30 cellular contexts compared by ENCODE assay signal in the genomic region with DNA sequence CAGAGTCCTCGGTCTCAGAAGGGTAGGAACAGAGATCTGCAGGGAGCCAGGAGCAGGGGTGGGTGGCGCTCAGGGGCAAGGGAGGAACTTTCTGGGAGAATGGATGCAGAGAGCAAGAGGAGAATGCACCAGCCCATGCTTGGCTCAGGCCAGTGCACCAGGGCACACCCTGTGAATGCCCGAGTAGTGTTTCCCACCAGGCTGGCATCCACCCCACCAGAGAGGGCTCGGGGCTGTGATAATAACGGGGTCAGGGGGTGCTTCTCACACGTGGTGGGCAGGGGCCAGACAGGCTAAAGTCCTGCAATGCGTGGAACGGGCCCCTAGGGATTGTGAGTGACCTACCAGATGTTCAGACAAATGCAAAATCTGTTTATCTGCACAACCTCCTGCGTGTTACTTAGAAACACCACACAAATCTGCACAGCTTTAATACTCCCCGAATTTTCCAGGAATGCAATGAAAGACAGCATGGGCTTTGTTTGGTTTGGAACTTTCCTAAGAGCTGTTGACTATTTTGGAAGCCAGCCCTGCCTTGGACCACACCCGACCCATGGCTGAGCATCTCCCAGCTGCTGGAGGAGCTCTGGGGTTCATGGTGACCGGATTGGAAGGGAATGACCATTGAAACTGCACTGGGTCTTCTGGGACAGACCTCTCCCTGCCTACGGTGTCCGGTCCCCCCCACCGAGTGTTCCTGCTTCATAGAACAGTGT.
DNase-seq lines count a peak whose midpoint lies in the region; ATAC-seq and TF ChIP-seq lines count a peak whose summit lies in the region.
"Had no signal": no experiment of that assay in that cellular context is flagged by ENCODE, and none has a peak within 500 bp of the region (broad histone marks: within the 10 kb centered on the region; RNA-seq: fewer than 3 reads in every experiment).

No MANE protein-coding gene starts in this region.

- H3K27ac ChIP-seq in tibial nerve: no peak overlapping the region
- H3K27ac ChIP-seq: dorsolateral prefrontal cortex, RWPE1, stomach, transverse colon had no signal

- H3K4me3 ChIP-seq in foreskin fibroblast (ENCODE audit: low read depth in 1 of 2, low read length in 2 of 2): no peak overlapping the region
- H3K4me3 ChIP-seq in tibial nerve: no peak overlapping the region
- H3K4me3 ChIP-seq: dorsolateral prefrontal cortex, HAP-1, stomach, transverse colon had no signal

- in situ Hi-C loops in ACHN (cut with HindIII; ENCODE audit: low pct_ligation_motif_present, low pct_unique_long_range_greater_than_20kb, low sequenced_read_pairs): no loop called here

- no peaks in the 10 kb centered on the region for H3K36me3 ChIP-seq in tibial nerve
- H3K36me3 ChIP-seq: HAP-1, stomach, transverse colon had no signal

- TF ChIP-seq POLR2A in tibial nerve (IDR thresholded peaks at IDR 0.05): no peak

- ATAC-seq in Right ventricle myocardium superior (ENCODE audit: poor library complexity): peak; percentile 64
- ATAC-seq: left colon, SK-N-SH treated with all-trans-retinoic acid at 6 μM for 48 hours, T-helper 17 cell had no signal

- TF ChIP-seq CTCF in foreskin fibroblast (IDR thresholded peaks at IDR 0.05; ENCODE audit: low read depth, low read length) (no peak), tibial nerve (IDR thresholded peaks at IDR 0.05) (no peak)

- DNase-seq in Right ventricle myocardium superior (peak; percentile 56), cardiac septum (ENCODE audit: low spot score) (no peak), foreskin fibroblast (peak; percentile 16 to 39), myocyte (ENCODE audit: low read depth) (peak; percentile 50), tibial nerve (ENCODE audit: low spot score in 2 of 2) (peak; percentile 36 to 49), ACHN (no peak), activated gamma-delta T cell (lab: John Stamatoyannopoulos, UW) (no peak), activated T-cell treated with anti-CD3 and anti-CD28 coated beads for 4 hours (no peak)
- DNase-seq: 8988T; activated effector memory CD4-positive, alpha-beta T cell treated with anti-CD3 and anti-CD28 coated beads, Interleukin-2, amount 50 U/mL, for 16 hours; activated naive CD8-positive, alpha-beta T cell treated with anti-CD3 and anti-CD28 coated beads, Interleukin-2, amount 10 ng/mL, durations not matched to agents 7 days and 5 days; AML-193; CD4-positive, alpha-beta T cell; DMS153; dorsolateral prefrontal cortex; head of caudate nucleus; left colon; mesenchymal stem cell; NCI-H1105 treated with DMSO at 0.1 percent for 48 hours; NCI-H2081; NCI-H226; NCI-H774; nucleus accumbens; small intestine; stomach; T-helper 17 cell; transverse colon had no signal

- intact Hi-C loops in Right ventricle myocardium superior (cut with DNase I): no loop called here
- intact Hi-C loops in cardiac septum (cut with DNase I): no loop called here

- 48% methylated on average over 14 to 15 of the region's 15 CpGs for WGBS in tibial nerve, 2 donors

- H3K4me1 ChIP-seq in tibial nerve: peaks cover 0 to 15% (median 0%) of the 10 kb centered on the region in 4 donors
- H3K4me1 ChIP-seq: HAP-1, stomach, transverse colon had no signal

- H3K27me3 ChIP-seq in tibial nerve: no peaks in the 10 kb centered on the region
- H3K27me3 ChIP-seq: stomach, transverse colon had no signal

- peaks cover 0 to 4% (median 0%) of the 10 kb centered on the region in 4 donors for H3K9me3 ChIP-seq in tibial nerve
- H3K9me3 ChIP-seq: HAP-1, stomach, transverse colon had no signal

- peak in 1 of 2 donors; percentile 22 for TF ChIP-seq EP300 in tibial nerve (IDR thresholded peaks at IDR 0.05)

Comparison
In these comparisons a context has a peak if more than half of its experiments do, and no peak if none do; other contexts are left out.
1. DNase-seq: peak in Right ventricle myocardium superior (single experiment), foreskin fibroblast (2 of 2), myocyte (single experiment) and tibial nerve (2 of 2); none in cardiac septum (single experiment), ACHN (single experiment), activated gamma-delta T cell (single experiment) and activated T-cell treated with anti-CD3 and anti-CD28 coated beads for 4 hours (single experiment).